12 cellular contexts compared by ENCODE assay signal in the genomic region with DNA sequence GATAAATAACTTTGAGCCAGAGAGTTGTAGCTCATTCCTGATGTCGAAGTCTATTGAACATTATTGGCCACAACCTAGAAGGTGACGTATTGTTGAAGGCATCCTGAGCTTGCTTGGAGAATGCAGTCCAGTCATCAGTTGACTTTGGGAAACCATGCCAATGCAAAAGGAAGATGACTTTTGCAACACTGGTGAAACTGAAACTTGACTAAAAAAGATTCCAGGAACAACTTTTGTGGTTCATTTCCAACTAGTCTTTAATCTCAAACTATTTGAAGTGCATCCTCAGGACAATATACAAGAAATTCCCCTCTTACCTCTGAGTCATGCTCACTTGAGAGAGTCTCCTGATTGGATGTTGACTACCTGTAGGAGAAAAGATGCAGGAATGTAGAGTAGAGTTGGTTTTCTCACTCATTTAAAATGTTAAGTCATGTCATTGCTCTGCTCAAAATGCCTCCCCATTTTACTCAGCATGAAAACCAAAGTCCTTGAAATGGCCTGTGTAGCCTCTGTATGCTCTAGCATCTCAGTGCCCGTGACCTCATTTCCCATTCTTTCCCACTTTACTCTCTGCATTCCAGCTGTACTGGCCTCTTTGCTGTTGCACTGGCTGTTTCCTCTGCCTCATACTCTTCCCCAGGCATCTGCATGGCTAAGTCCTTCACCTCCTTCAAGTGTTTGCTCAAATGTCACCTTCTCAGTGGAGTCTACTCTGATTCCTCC. TPM values are rescaled to one million over a fixed set of nuclear protein-coding genes. Genes with fewer than 3 reads are reported as not detected.
DNase-seq lines count a peak whose midpoint lies in the region; ATAC-seq and FAIRE-seq lines count a peak whose summit lies in the region.
"Had no signal": no experiment of that assay in that cellular context is flagged by ENCODE, and none has a peak within 500 bp of the region (broad histone marks: within the 10 kb centered on the region; RNA-seq: fewer than 3 reads in every experiment).

No MANE protein-coding gene starts in this region.

- H3K9me3 Mint-ChIP-seq in activated naive CD4-positive, alpha-beta T cell treated with anti-CD3 and anti-CD28 coated beads, Interleukin-2, amount 50 U/mL, for 72 hours: no peaks in the 10 kb centered on the region
- H3K9me3 Mint-ChIP-seq: CD4-positive, alpha-beta memory T cell; memory B cell had no signal

- no peak overlapping the region for H3K27ac Mint-ChIP-seq in activated naive CD4-positive, alpha-beta T cell treated with anti-CD3 and anti-CD28 coated beads, Interleukin-2, amount 50 U/mL, for 72 hours
- H3K27ac Mint-ChIP-seq: memory B cell had no signal

- ATAC-seq in activated naive CD4-positive, alpha-beta T cell treated with anti-CD3 and anti-CD28 coated beads, Interleukin-2, amount 50 U/mL, for 72 hours: peak; percentile 70 to 71
- ATAC-seq in HG02678 (IDR thresholded peaks at IDR 0.05; ENCODE audit: unreplicated experiment): no peak

- no peak for FAIRE-seq in RCC 7860 (lab: Jason Lieb, UNC)

- no peaks in the 10 kb centered on the region for H3K36me3 Mint-ChIP-seq in activated naive CD4-positive, alpha-beta T cell treated with anti-CD3 and anti-CD28 coated beads, Interleukin-2, amount 50 U/mL, for 72 hours

- DNase-seq in activated naive CD4-positive, alpha-beta T cell treated with anti-CD3 and anti-CD28 coated beads, Interleukin-2, amount 50 U/mL, for 72 hours (ENCODE audit: low spot score in 2 of 2): peak in 1 of 2 donors; percentile 13
- no peak for DNase-seq in activated naive CD4-positive, alpha-beta T cell (lab: John Stamatoyannopoulos, UW)
- DNase-seq in RCC 7860 (ENCODE audit: low spot score) (peak; percentile 71), fibroblast of peridontal ligament (ENCODE audit: extremely low read depth) (peak; percentile 82), superior temporal gyrus (ENCODE audit: extremely low spot score) (no peak), occipital lobe (lab: John Stamatoyannopoulos, UW) (no peak), SHP77 (lab: John Stamatoyannopoulos, UW) (no peak)
- DNase-seq: adrenal gland; CD4-positive, alpha-beta memory T cell; NCI-H524 treated with DMSO at 0.1 percent for 48 hours had no signal

RNA-seq across cellular contexts. Expression of a gene that starts 24.4 kb away (rescaled TPM):
- 1 to 10 TPM; 2.9 to 3.0 TPM for total RNA-seq in activated naive CD4-positive, alpha-beta T cell treated with anti-CD3 and anti-CD28 coated beads, Interleukin-2, amount 50 U/mL, for 72 hours
- 12.8 TPM for total RNA-seq in occipital lobe

RNA-seq across cellular contexts. Expression of a gene that starts 24.4 kb away (rescaled TPM):
- 10 to 100 TPM in 1 of 2 donors, 1 to 10 TPM in 1; 8.7 to 19.2 TPM for total RNA-seq in activated naive CD4-positive, alpha-beta T cell treated with anti-CD3 and anti-CD28 coated beads, Interleukin-2, amount 50 U/mL, for 72 hours
- 35.2 TPM for total RNA-seq in occipital lobe

Comparison
In these comparisons a context has a peak if more than half of its experiments do, and no peak if none do; other contexts are left out.
1. DNase-seq: peak in RCC 7860 (single experiment) and fibroblast of peridontal ligament (single experiment); none in activated naive CD4-positive, alpha-beta T cell (0 of 4), superior temporal gyrus (single experiment), occipital lobe (single experiment) and SHP77 (0 of 2).